22 cellular contexts compared by ENCODE assay signal in the genomic region with DNA sequence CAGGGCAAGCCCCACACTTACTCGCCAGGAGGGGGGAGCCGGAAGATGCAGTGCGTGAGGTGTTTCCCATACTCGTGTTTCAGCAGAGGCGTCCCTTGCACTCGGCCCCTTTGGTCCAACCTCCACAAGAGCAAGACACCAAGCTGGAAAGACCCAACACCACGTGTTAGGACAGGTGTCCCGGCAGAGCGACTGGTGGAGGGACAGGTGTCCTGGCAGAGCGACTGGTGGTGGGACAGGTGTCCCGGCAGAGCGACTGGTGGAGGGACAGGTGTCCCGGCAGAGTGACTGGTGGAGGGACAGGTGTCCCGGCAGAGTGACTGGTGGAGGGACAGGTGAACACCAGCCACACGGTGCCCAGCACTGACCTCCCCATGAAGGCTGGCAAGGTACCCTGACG. TPM values are rescaled to one million over a fixed set of nuclear protein-coding genes. Genes with fewer than 3 reads are reported as not detected.
DNase-seq lines count a peak whose midpoint lies in the region; ATAC-seq, FAIRE-seq and TF ChIP-seq lines count a peak whose summit lies in the region.
"Had no signal": no experiment of that assay in that cellular context is flagged by ENCODE, and none has a peak within 500 bp of the region (broad histone marks: within the 10 kb centered on the region; RNA-seq: fewer than 3 reads in every experiment).

No MANE protein-coding gene starts in this region.

- no peaks in the 10 kb centered on the region for H3K79me2 ChIP-seq in GM23338 (replicated peaks; ENCODE audit: insufficient read depth)

- no peak overlapping the region for H3K4me2 ChIP-seq in GM23338
- H3K4me2 ChIP-seq: BLaER1 treated with 17β-estradiol and CSF1 and Interleukin-3, amounts not matched to agents 10 nM and 100 nM had no signal

- H4K20me1 ChIP-seq in GM23338 (replicated peaks; ENCODE audit: insufficient read depth) = no peaks in the 10 kb centered on the region

- peaks cover 4% of the 10 kb centered on the region for H3K27me3 Mint-ChIP-seq in GM23338 (ENCODE audit: insufficient read depth, low read depth, poor library complexity)
- no peaks in the 10 kb centered on the region for H3K27me3 Mint-ChIP-seq in osteocyte (ENCODE audit: unreplicated experiment)
- H3K27me3 Mint-ChIP-seq: B cell, IgD-negative memory B cell had no signal

- no peaks in the 10 kb centered on the region for H3K9me2 ChIP-seq in GM23338 (ENCODE audit: insufficient read depth)

- peaks cover 15% of the 10 kb centered on the region for H3K36me3 Mint-ChIP-seq in GM23338 (ENCODE audit: low read depth)
- peaks cover 12% of the 10 kb centered on the region for H3K36me3 Mint-ChIP-seq in osteocyte (ENCODE audit: unreplicated experiment)
- H3K36me3 Mint-ChIP-seq: CD8-positive, alpha-beta T cell had no signal

- no peaks in the 10 kb centered on the region for H3F3A ChIP-seq in GM23338 (replicated peaks; ENCODE audit: low read depth)

- intact Hi-C loops in cardiac septum (cut with DNase I) = no loop called here

- H3K9me3 Mint-ChIP-seq in GM23338 = peaks cover 6% of the 10 kb centered on the region
- H3K9me3 Mint-ChIP-seq in osteocyte (ENCODE audit: unreplicated experiment) = no peaks in the 10 kb centered on the region
- H3K9me3 Mint-ChIP-seq: CD8-positive, alpha-beta T cell; IgD-negative memory B cell had no signal

- DNase-seq in COLO668 (lab: John Stamatoyannopoulos, UW; ENCODE audit: unreplicated experiment) (peak; percentile 96), GM23338 (ENCODE audit: low spot score) (no peak), bronchial epithelial cell (ENCODE audit: low read depth) (no peak), osteocyte (ENCODE audit: extremely low spot score, unreplicated experiment) (no peak), cardiac septum (ENCODE audit: low spot score) (no peak)
- DNase-seq in central memory CD4-positive, alpha-beta T cell = no peak
- no peak for DNase-seq in activated CD4-positive, alpha-beta T cell treated with anti-CD3 and anti-CD28 coated beads for 4 hours
- DNase-seq: 8988T; CD8-positive, alpha-beta T cell; COR-L47; DMS79 treated with DMSO at 0.1 percent for 48 hours; GF-D8; GOT3; H7; KG1 had no signal

- H3K27ac ChIP-seq in GM23338 (ENCODE audit: low read depth) = no peak overlapping the region
- H3K27ac ChIP-seq: BLaER1 treated with 17β-estradiol and CSF1 and Interleukin-3, amounts not matched to agents 10 nM and 100 nM had no signal

- ATAC-seq in GM23338 (no peak), HG03460 (IDR thresholded peaks at IDR 0.05; ENCODE audit: unreplicated experiment) (no peak)
- ATAC-seq: CD8-positive, alpha-beta T cell; HepG2 had no signal

- no peak for TF ChIP-seq CTCF in GM23338 (conservative IDR thresholded peaks at IDR 0.05; ENCODE audit: low read depth in 2 of 2)
- no peak for TF ChIP-seq CTCF in bronchial epithelial cell (IDR thresholded peaks at IDR 0.05; ENCODE audit: insufficient read depth, low read length, severe bottlenecking)
- no peak for TF ChIP-seq CTCF in osteocyte (IDR thresholded peaks at IDR 0.05)

- no peaks in the 10 kb centered on the region for H3K27me3 ChIP-seq in GM23338 (ENCODE audit: insufficient read depth)
- no peaks in the 10 kb centered on the region for H3K27me3 ChIP-seq in bronchial epithelial cell (ENCODE audit: control insufficient read depth, insufficient read depth, low read length)
- H3K27me3 ChIP-seq: BLaER1 treated with 17β-estradiol and CSF1 and Interleukin-3, amounts not matched to agents 10 nM and 100 nM had no signal

- H3K4me3 Mint-ChIP-seq in GM23338 (no peak overlapping the region), osteocyte (ENCODE audit: unreplicated experiment) (no peak overlapping the region)
- H3K4me3 Mint-ChIP-seq: B cell; CD8-positive, alpha-beta T cell; IgD-negative memory B cell had no signal

- H3K4me3 ChIP-seq in GM23338 (no peak overlapping the region), bronchial epithelial cell (ENCODE audit: low read depth, low read length) (no peak overlapping the region)
- H3K4me3 ChIP-seq: BLaER1 treated with 17β-estradiol and CSF1 and Interleukin-3, amounts not matched to agents 10 nM and 100 nM had no signal

- H3K27ac Mint-ChIP-seq in GM23338 (0 out of 2 replicates have a peak overlapping the region, but pooled peaks have one; percentile 31), osteocyte (ENCODE audit: unreplicated experiment) (peak overlapping the region; percentile 37)
- H3K27ac Mint-ChIP-seq: B cell; CD8-positive, alpha-beta T cell; IgD-negative memory B cell had no signal

- H3K4me1 Mint-ChIP-seq in GM23338 (no peaks in the 10 kb centered on the region), osteocyte (ENCODE audit: unreplicated experiment) (no peaks in the 10 kb centered on the region)
- H3K4me1 Mint-ChIP-seq: B cell, IgD-negative memory B cell had no signal

- FAIRE-seq in bronchial epithelial cell (lab: Jason Lieb, UNC) = peak; percentile 81
- FAIRE-seq: D721Med, HepG2 had no signal

- no peaks in the 10 kb centered on the region for H3K36me3 ChIP-seq in GM23338 (ENCODE audit: insufficient read depth)
- no peaks in the 10 kb centered on the region for H3K36me3 ChIP-seq in bronchial epithelial cell (ENCODE audit: control insufficient read depth, insufficient read depth, low read length)

- no peak overlapping the region for H2AFZ ChIP-seq in GM23338

- H3K4me1 ChIP-seq in GM23338 (ENCODE audit: insufficient read depth) = no peaks in the 10 kb centered on the region

TF ChIP-seq in GM23338, 12 proteins besides CTCF, POLR2A, EP300 and RAD21 (continues in another document):
- TF ChIP-seq CREB1 (CRISPR knock-in tag; IDR thresholded peaks at IDR 0.05; ENCODE audit: low read depth) = no peak
- TF ChIP-seq, protein P1, sequence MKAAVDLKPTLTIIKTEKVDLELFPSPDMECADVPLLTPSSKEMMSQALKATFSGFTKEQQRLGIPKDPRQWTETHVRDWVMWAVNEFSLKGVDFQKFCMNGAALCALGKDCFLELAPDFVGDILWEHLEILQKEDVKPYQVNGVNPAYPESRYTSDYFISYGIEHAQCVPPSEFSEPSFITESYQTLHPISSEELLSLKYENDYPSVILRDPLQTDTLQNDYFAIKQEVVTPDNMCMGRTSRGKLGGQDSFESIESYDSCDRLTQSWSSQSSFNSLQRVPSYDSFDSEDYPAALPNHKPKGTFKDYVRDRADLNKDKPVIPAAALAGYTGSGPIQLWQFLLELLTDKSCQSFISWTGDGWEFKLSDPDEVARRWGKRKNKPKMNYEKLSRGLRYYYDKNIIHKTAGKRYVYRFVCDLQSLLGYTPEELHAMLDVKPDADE (IDR thresholded peaks at IDR 0.05) = no peak
- TF ChIP-seq, protein P2, sequence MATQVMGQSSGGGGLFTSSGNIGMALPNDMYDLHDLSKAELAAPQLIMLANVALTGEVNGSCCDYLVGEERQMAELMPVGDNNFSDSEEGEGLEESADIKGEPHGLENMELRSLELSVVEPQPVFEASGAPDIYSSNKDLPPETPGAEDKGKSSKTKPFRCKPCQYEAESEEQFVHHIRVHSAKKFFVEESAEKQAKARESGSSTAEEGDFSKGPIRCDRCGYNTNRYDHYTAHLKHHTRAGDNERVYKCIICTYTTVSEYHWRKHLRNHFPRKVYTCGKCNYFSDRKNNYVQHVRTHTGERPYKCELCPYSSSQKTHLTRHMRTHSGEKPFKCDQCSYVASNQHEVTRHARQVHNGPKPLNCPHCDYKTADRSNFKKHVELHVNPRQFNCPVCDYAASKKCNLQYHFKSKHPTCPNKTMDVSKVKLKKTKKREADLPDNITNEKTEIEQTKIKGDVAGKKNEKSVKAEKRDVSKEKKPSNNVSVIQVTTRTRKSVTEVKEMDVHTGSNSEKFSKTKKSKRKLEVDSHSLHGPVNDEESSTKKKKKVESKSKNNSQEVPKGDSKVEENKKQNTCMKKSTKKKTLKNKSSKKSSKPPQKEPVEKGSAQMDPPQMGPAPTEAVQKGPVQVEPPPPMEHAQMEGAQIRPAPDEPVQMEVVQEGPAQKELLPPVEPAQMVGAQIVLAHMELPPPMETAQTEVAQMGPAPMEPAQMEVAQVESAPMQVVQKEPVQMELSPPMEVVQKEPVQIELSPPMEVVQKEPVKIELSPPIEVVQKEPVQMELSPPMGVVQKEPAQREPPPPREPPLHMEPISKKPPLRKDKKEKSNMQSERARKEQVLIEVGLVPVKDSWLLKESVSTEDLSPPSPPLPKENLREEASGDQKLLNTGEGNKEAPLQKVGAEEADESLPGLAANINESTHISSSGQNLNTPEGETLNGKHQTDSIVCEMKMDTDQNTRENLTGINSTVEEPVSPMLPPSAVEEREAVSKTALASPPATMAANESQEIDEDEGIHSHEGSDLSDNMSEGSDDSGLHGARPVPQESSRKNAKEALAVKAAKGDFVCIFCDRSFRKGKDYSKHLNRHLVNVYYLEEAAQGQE (IDR thresholded peaks at IDR 0.05; ENCODE audit: unreplicated experiment) = no peak

RNA-seq across cellular contexts. Expression of a gene that starts 19.4 kb away (rescaled TPM):
- 15.0 and 28.7 TPM in 2 replicates for total RNA-seq in GM23338 (2014; rRNA removed; shearing (Covaris generic))
- 3.8 and 4.8 TPM in 2 replicates for polyA plus RNA-seq in GM23338 (2016; fragmentation: Nextera tagmentation; extraction: Ambion mirVana)
- total RNA-seq in bronchial epithelial cell (10.8 and 12.4 TPM in 2 replicates), osteocyte (36.4 and 38.2 TPM in 2 replicates), cardiac septum (10.5 TPM)

RNA-seq across cellular contexts. Expression of a gene that starts 19.7 kb away (rescaled TPM):
- 16.7 and 17.9 TPM in 2 replicates for total RNA-seq in GM23338 (2014; rRNA removed; shearing (Covaris generic))
- polyA plus RNA-seq in GM23338 (2016; fragmentation: Nextera tagmentation; extraction: Ambion mirVana) = 3.4 TPM in 2 replicates
- total RNA-seq in bronchial epithelial cell (3.9 and 5.0 TPM in 2 replicates), osteocyte (29.4 and 30.1 TPM in 2 replicates), cardiac septum (12.4 TPM)

RNA-seq across cellular contexts. Expression of a gene that starts 59.0 kb away (rescaled TPM):
- total RNA-seq in GM23338 (2014; rRNA removed; shearing (Covaris generic)) = 0.14 TPM in 1 of 2 replicates, not detected in the other
- 0.21 and 0.23 TPM in 2 replicates for polyA plus RNA-seq in GM23338 (2016; fragmentation: Nextera tagmentation; extraction: Ambion mirVana)
- total RNA-seq in bronchial epithelial cell (under 0.01 TPM in 1 of 2 replicates, not detected in the other), osteocyte (13.5 and 14.5 TPM in 2 replicates), cardiac septum (19.8 TPM)
- total RNA-seq: A673, HepG2 had no signal
- polyA plus RNA-seq: HepG2 had no signal

Comparison
In these comparisons a context has a peak if more than half of its experiments do, and no peak if none do; other contexts are left out.
1. RNA of a gene that starts 59.0 kb away (total RNA-seq): 19.8 TPM in cardiac septum (single experiment) and 13.5 to 14.5 TPM in osteocyte; 0.14 TPM in GM23338 and under 0.01 TPM in bronchial epithelial cell; every median in the first group is over 10 times any median in the second.